8 cellular contexts compared by ENCODE assay signal in genomic region chr1:40508375-40509341, GRCh38. TPM values are rescaled to one million over a fixed set of nuclear protein-coding genes. Genes with fewer than 3 reads are reported as not detected.
DNase-seq lines count a peak whose midpoint lies in the region; ATAC-seq and TF ChIP-seq lines count a peak whose summit lies in the region.

Gene EXO5, plus strand, starts transcription at chr1:40508767. Its CDS starts 5,778 bp downstream, at chr1:40514545.

- peak within 1 kb of the TSS; percentile 91 for H3K4me3 Mint-ChIP-seq in HFFc6

- H3K9me3 ChIP-seq in ascending aorta (peaks cover 0 to 5% of the 10 kb centered on the region in 2 donors), right cardiac atrium (ENCODE audit: control insufficient read depth, low read length) (no peaks in the 10 kb centered on the region), uterus (peaks cover 0 to under 1% of the 10 kb centered on the region in 2 donors)

- intact Hi-C loops in ascending aorta (cut with DNase I) (no loop called here), right cardiac atrium (cut with DNase I) (no loop called here), uterus (cut with DNase I; ENCODE audit: low total_unique reads) (no loop called here)

- no peaks in the 10 kb centered on the region for H3K27me3 Mint-ChIP-seq in HFFc6 (ENCODE audit: insufficient read depth)

- H3K4me1 Mint-ChIP-seq in HFFc6 (ENCODE audit: low read depth) = peaks cover 9% of the 10 kb centered on the region

- no peaks in the 10 kb centered on the region for H3K36me3 ChIP-seq in ascending aorta
- H3K36me3 ChIP-seq in uterus = no peaks in the 10 kb centered on the region

- H3K9me3 Mint-ChIP-seq in HFFc6 = peaks cover 59% of the 10 kb centered on the region

- H3K4me3 ChIP-seq in ascending aorta = peak within 1 kb of the TSS; percentile 72 to 96
- peak within 1 kb of the TSS; percentile 84 for H3K4me3 ChIP-seq in right cardiac atrium (ENCODE audit: low read length)
- peak within 1 kb of the TSS; percentile 53 to 74 for H3K4me3 ChIP-seq in uterus

- H3K4me1 ChIP-seq in ascending aorta (peaks cover 0 to 2% of the 10 kb centered on the region in 2 donors), right cardiac atrium (ENCODE audit: control insufficient read depth, insufficient read depth, low read length) (peaks cover 3% of the 10 kb centered on the region), uterus (no peaks in the 10 kb centered on the region)

- peaks cover 52% of the 10 kb centered on the region for H3K36me3 Mint-ChIP-seq in HFFc6 (ENCODE audit: low read depth)

- TF ChIP-seq CTCF in HFFc6 (IDR thresholded peaks at IDR 0.05) (no peak), ascending aorta (IDR thresholded peaks at IDR 0.05) (no peak), uterus (IDR thresholded peaks at IDR 0.05) (no peak)

- peak within 1 kb of the TSS; percentile 64 to 78 for H3K27ac ChIP-seq in ascending aorta
- peak within 1 kb of the TSS; percentile 79 for H3K27ac ChIP-seq in right cardiac atrium (ENCODE audit: low read length)
- H3K27ac ChIP-seq in uterus = peak within 1 kb of the TSS; percentile 72 to 75

- H3K27me3 ChIP-seq in ascending aorta (no peaks in the 10 kb centered on the region), right cardiac atrium (ENCODE audit: control insufficient read depth, insufficient read depth) (no peaks in the 10 kb centered on the region), uterus (no peaks in the 10 kb centered on the region)

- DNase-seq in GF-D8 (lab: John Stamatoyannopoulos, UW) (peak; percentile 61), HFFc6 (peak; percentile 69), NCI-H1417 treated with DMSO at 0.1 percent for 48 hours (lab: John Stamatoyannopoulos, UW) (peak; percentile 30), T-helper 22 cell (ENCODE audit: low read depth) (peak; percentile 39), ascending aorta (ENCODE audit: low spot score in 2 of 2) (peak; percentile 16 to 86), right cardiac atrium (peak; percentile 82 to 94 (median 93)), putamen (ENCODE audit: low spot score) (peak; percentile 77), uterus (peak; percentile 62 to 73)

- peak; percentile 26 to 36 for TF ChIP-seq POLR2A in uterus (IDR thresholded peaks at IDR 0.05)

- under 1% methylated on average over 76 of the region's 76 CpGs for WGBS in right cardiac atrium

- H3K27ac Mint-ChIP-seq in HFFc6 = peak within 1 kb of the TSS; percentile 79

- ATAC-seq in right cardiac atrium = peak; percentile 99

RNA-seq across cellular contexts. Expression of gene EXO5, which starts in this region (rescaled TPM):
- total RNA-seq in HFFc6 (2021; fragmentation: NEBNext Ultra II Directional; extraction: Animal tissue kit (Norgen Biotek cat#: 25700)) = 1 to 10 TPM; 7.4 to 8.6 (median 8.1) TPM
- total RNA-seq in ascending aorta = 16.3 TPM
- 1 to 10 TPM; 3.6 to 6.3 (median 4.8) TPM for total RNA-seq in right cardiac atrium
- polyA plus RNA-seq in right cardiac atrium = 3.4 TPM
- 10 to 100 TPM in 1 of 4 donors, 1 to 10 TPM in 3; 5.3 to 22.6 (median 8.2) TPM for total RNA-seq in uterus

Comparison
In these comparisons a context has a peak if more than half of its experiments do, and no peak if none do; other contexts are left out.
1. Peak in every context shown above with its lines: DNase-seq, ATAC-seq, H3K4me3 ChIP-seq and H3K27ac ChIP-seq.
2. DNase-seq: peak in every context shown above with its lines; median percentile 93 in right cardiac atrium; 77 in putamen; 69 in HFFc6; 68 in uterus; 61 in GF-D8; 51 in ascending aorta; 39 in T-helper 22 cell; 30 in NCI-H1417 treated with DMSO at 0.1 percent for 48 hours.